19 cellular contexts compared by ENCODE assay signal in genomic region chr14:34023824-34024767, GRCh38.
DNase-seq lines count a peak whose midpoint lies in the region; ATAC-seq, FAIRE-seq and TF ChIP-seq lines count a peak whose summit lies in the region.
"Had no signal": no experiment of that assay in that cellular context is flagged by ENCODE, and none has a peak within 500 bp of the region (broad histone marks: within the 10 kb centered on the region; RNA-seq: fewer than 3 reads in every experiment).

No MANE protein-coding gene starts in this region.

- H3K27me3 Mint-ChIP-seq in WTC11 (ENCODE audit: low read depth) (no peaks in the 10 kb centered on the region), nephron (ENCODE audit: low read depth) (peaks cover 11% of the 10 kb centered on the region), mesothelial cell of epicardium (ENCODE audit: low read depth) (peaks cover 2% of the 10 kb centered on the region)

- POLR2A ChIA-PET in WTC11 (lab: Charles Lee), result no interaction called here

- H3K27ac Mint-ChIP-seq in WTC11, result no peak overlapping the region
- peak overlapping the region in 2 of 3 experiments; percentile 30 to 51 for H3K27ac Mint-ChIP-seq in nephron
- H3K27ac Mint-ChIP-seq in mesothelial cell of epicardium, result no peak overlapping the region

- H3K9me3 Mint-ChIP-seq in WTC11, result 0 out of 2 replicates have a peak, but pooled peaks cover 4% of the 10 kb centered on the region
- no peaks in the 10 kb centered on the region for H3K9me3 Mint-ChIP-seq in nephron
- H3K9me3 Mint-ChIP-seq in mesothelial cell of epicardium, result no peaks in the 10 kb centered on the region

- ATAC-seq in WTC11 (no peak; the same call in 1 of the 2 replicates), HG03342 (IDR thresholded peaks at IDR 0.05; ENCODE audit: unreplicated experiment) (no peak)
- ATAC-seq: Right ventricle myocardium inferior had no signal

- FAIRE-seq in D721Med (lab: Jason Lieb, UNC), result no peak
- FAIRE-seq: kidney had no signal

- DNase-seq in COLO829 (ENCODE audit: low spot score) (peak; percentile 14), D721Med (ENCODE audit: insufficient read length, low spot score) (no peak), WTC11 (ENCODE audit: low spot score) (no peak), cortex of kidney (lab: John Stamatoyannopoulos, UW) (no peak), mesothelial cell of epicardium (ENCODE audit: low spot score in 2 of 2, unreplicated experiment in 2 of 2) (no peak)
- DNase-seq: activated CD4-positive, CD25-positive, alpha-beta regulatory T cell treated with anti-CD3 and anti-CD28 coated beads, Interleukin-2, amount 50 U/mL, for 72 hours; activated gamma-delta T cell; amygdala; GM23248; hippocampal formation; KG1; kidney; NCI-H1092 treated with DMSO at 0.1 percent for 48 hours; occipital lobe; sigmoid colon; substantia nigra had no signal

- H3K4me1 Mint-ChIP-seq in WTC11, result no peaks in the 10 kb centered on the region; the same call in 1 of the 2 replicates
- H3K4me1 Mint-ChIP-seq in nephron, result peaks cover 33% of the 10 kb centered on the region
- peaks cover 13% of the 10 kb centered on the region for H3K4me1 Mint-ChIP-seq in mesothelial cell of epicardium

- no peak overlapping the region for H3K4me3 Mint-ChIP-seq in WTC11
- no peak overlapping the region for H3K4me3 Mint-ChIP-seq in nephron
- H3K4me3 Mint-ChIP-seq in mesothelial cell of epicardium, result no peak overlapping the region

- H3K36me3 Mint-ChIP-seq in WTC11, result no peaks in the 10 kb centered on the region
- H3K36me3 Mint-ChIP-seq in nephron (ENCODE audit: low read depth), result no peaks in the 10 kb centered on the region
- H3K36me3 Mint-ChIP-seq in mesothelial cell of epicardium, result no peaks in the 10 kb centered on the region

- CTCF ChIA-PET in WTC11 (lab: Charles Lee), result interaction anchor here (1.5 to 1.7 kb wide), 2 partner anchors 74 to 175 kb away, joined by 4 to 9 read pairs; no protein-coding TSS in a partner anchor

- TF ChIP-seq CTCF in D721Med (IDR thresholded peaks at IDR 0.05; ENCODE audit: insufficient read depth, missing control alignments) (peak; percentile 33), WTC11 (IDR thresholded peaks at IDR 0.05) (no peak), nephron (IDR thresholded peaks at IDR 0.05; ENCODE audit: unreplicated experiment in 3 of 3) (no peak), mesothelial cell of epicardium (IDR thresholded peaks at IDR 0.05; ENCODE audit: unreplicated experiment) (no peak)

TF ChIP-seq in WTC11, 78 proteins besides CTCF, POLR2A, EP300 and RAD21:
- TF ChIP-seq GABPB1 (CRISPR knock-in tag; IDR thresholded peaks at IDR 0.05) (peak; percentile 98), TEAD1 (CRISPR knock-in tag; IDR thresholded peaks at IDR 0.05) (no peak)
- TF ChIP-seq, protein P1, sequence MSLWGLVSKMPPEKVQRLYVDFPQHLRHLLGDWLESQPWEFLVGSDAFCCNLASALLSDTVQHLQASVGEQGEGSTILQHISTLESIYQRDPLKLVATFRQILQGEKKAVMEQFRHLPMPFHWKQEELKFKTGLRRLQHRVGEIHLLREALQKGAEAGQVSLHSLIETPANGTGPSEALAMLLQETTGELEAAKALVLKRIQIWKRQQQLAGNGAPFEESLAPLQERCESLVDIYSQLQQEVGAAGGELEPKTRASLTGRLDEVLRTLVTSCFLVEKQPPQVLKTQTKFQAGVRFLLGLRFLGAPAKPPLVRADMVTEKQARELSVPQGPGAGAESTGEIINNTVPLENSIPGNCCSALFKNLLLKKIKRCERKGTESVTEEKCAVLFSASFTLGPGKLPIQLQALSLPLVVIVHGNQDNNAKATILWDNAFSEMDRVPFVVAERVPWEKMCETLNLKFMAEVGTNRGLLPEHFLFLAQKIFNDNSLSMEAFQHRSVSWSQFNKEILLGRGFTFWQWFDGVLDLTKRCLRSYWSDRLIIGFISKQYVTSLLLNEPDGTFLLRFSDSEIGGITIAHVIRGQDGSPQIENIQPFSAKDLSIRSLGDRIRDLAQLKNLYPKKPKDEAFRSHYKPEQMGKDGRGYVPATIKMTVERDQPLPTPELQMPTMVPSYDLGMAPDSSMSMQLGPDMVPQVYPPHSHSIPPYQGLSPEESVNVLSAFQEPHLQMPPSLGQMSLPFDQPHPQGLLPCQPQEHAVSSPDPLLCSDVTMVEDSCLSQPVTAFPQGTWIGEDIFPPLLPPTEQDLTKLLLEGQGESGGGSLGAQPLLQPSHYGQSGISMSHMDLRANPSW (CRISPR knock-in tag; conservative IDR thresholded peaks at IDR 0.05; ENCODE audit: low read depth), result no peak

Comparison
In these comparisons a context has a peak if more than half of its experiments do, and no peak if none do; other contexts are left out.
1. H3K27ac Mint-ChIP-seq: peak in nephron (2 of 3); none in WTC11 (single experiment) and mesothelial cell of epicardium (single experiment).